Comparison of ENCODE assay signal across 7 cellular contexts in the genomic region with DNA sequence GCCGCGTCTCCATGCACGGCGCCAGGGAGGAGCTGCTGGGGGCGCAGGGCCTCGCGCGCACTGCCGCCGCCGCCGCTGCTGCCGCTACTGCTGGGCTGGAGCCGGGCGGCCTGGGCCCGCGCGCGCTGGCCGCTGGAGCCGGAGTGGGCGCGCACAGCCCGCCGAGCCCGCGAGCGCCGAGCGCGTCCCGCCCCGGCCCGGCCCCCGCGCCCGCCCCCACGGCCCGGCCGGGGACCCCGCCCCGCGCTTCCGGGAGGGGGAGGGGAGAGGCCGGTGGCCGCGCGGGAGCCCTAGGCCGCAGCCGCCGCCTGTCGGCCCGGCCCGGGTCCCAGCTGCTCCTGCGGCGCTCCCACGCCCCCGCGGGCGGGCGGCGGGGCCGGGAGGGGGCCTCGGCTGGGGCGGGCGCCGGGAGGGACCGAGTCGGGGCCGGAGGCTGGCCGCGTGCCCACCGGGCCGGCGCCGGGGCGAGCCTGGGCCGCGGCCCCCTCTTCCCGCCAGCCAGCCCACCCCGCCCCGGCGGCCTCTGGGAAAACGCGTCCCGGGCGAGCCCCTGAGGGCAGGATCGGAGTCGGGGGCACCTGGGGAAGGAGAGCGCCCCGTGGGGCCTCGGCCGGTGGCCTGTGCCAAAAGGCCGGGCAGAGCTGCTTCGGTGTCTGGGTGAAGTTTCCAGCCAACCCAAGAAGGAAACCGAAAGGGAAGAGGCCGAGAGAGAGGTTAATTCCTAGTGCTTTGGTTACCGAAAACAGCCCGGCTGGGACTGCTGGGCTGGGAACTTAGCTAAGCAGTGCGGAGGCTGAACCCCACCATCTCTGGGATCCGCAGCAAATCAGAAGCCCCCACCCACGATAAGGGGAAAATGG. TPM values are rescaled to one million over a fixed set of nuclear protein-coding genes. Genes with fewer than 3 reads are reported as not detected.
DNase-seq lines count a peak whose midpoint lies in the region; ATAC-seq and TF ChIP-seq lines count a peak whose summit lies in the region.

A gene (minus strand): TSS at position 145 of the 860 bp plus-strand sequence. CDS start 321 bp downstream, outside the sequence.

- 0 to 1% methylated on average over 102 of the region's 102 CpGs for WGBS in sigmoid colon, 2 donors

- peak within 1 kb of the TSS; percentile 97 for H3K27ac Mint-ChIP-seq in GM23338

- ATAC-seq in GM23338: peak; percentile 39

- no peak for TF ChIP-seq CTCF in GM12864 (IDR thresholded peaks at IDR 0.05; ENCODE audit: low read depth, low read length, missing control alignments)
- TF ChIP-seq CTCF in GM23338 (conservative IDR thresholded peaks at IDR 0.05; ENCODE audit: low read depth in 2 of 2): 0 out of 4 replicates have a peak, but pooled peaks of 1 of the 2 experiments have one; percentile 1
- no peak for TF ChIP-seq CTCF in brain microvascular endothelial cell (IDR thresholded peaks at IDR 0.05; ENCODE audit: low read depth, low read length, missing control alignments)
- no peak for TF ChIP-seq CTCF in sigmoid colon (IDR thresholded peaks at IDR 0.05)

- no peaks in the 10 kb centered on the region for H3K9me2 ChIP-seq in GM23338 (ENCODE audit: insufficient read depth)

- H3K27me3 Mint-ChIP-seq in GM23338 (ENCODE audit: insufficient read depth, low read depth, poor library complexity): peaks cover 6% of the 10 kb centered on the region

- no peak for DNase-seq in GM12864 (ENCODE audit: low read depth)
- DNase-seq in GM23338 (ENCODE audit: low spot score): peak; percentile 79
- peak; percentile 79 for DNase-seq in LoVo (ENCODE audit: low spot score)
- DNase-seq in T-helper 9 cell: peak; percentile 52
- peak; percentile 57 for DNase-seq in brain microvascular endothelial cell
- DNase-seq in sigmoid colon: peak; percentile 86

- no peaks in the 10 kb centered on the region for H3K9me3 Mint-ChIP-seq in GM23338

- H3K36me3 ChIP-seq in GM23338 (ENCODE audit: insufficient read depth): no peaks in the 10 kb centered on the region
- H3K36me3 ChIP-seq in brain microvascular endothelial cell (replicated peaks): no peaks in the 10 kb centered on the region
- H3K36me3 ChIP-seq in sigmoid colon: no peaks in the 10 kb centered on the region

- 0 out of 2 replicates have a peak, but pooled peaks cover 9% of the 10 kb centered on the region for H3F3A ChIP-seq in GM23338 (replicated peaks; ENCODE audit: low read depth)

- H4K20me1 ChIP-seq in GM23338 (replicated peaks; ENCODE audit: insufficient read depth): peaks cover 36% of the 10 kb centered on the region

- no peak for TF ChIP-seq EP300 in sigmoid colon (IDR thresholded peaks at IDR 0.05)

- intact Hi-C loops in sigmoid colon (cut with DNase I): loop anchor here (1.0 to 5.0 kb wide), 6 partner anchors 75 to 625 kb away; a partner anchor contains a TSS

- H3K9me3 ChIP-seq in sigmoid colon: no peaks in the 10 kb centered on the region

- H3K27me3 ChIP-seq in GM23338 (ENCODE audit: insufficient read depth): no peaks in the 10 kb centered on the region
- no peaks in the 10 kb centered on the region for H3K27me3 ChIP-seq in brain microvascular endothelial cell (replicated peaks)
- no peaks in the 10 kb centered on the region for H3K27me3 ChIP-seq in sigmoid colon

- peak within 1 kb of the TSS; percentile 86 for H2AFZ ChIP-seq in GM23338

- peaks cover 3% of the 10 kb centered on the region; the same call in 1 of the 3 replicates for H3K36me3 Mint-ChIP-seq in GM23338 (ENCODE audit: low read depth)

- peak within 1 kb of the TSS; percentile 96 for H3K27ac ChIP-seq in GM23338 (ENCODE audit: low read depth)
- H3K27ac ChIP-seq in brain microvascular endothelial cell: peak within 1 kb of the TSS; percentile 95
- H3K27ac ChIP-seq in sigmoid colon: peak within 1 kb of the TSS; percentile 98 to 100 (median 99)

- H3K79me2 ChIP-seq in GM23338 (replicated peaks; ENCODE audit: insufficient read depth): peaks cover 43% of the 10 kb centered on the region

- H3K4me3 ChIP-seq in GM12864 (ENCODE audit: low read depth, low read length) (peak within 1 kb of the TSS; percentile 78), GM23338 (peak within 1 kb of the TSS; percentile 76), brain microvascular endothelial cell (ENCODE audit: low read depth, low read length) (peak within 1 kb of the TSS; percentile 83), iPS-11a (ENCODE audit: low read depth, low read length) (peak within 1 kb of the TSS; percentile 68), sigmoid colon (peak within 1 kb of the TSS; percentile 88 to 99 (median 92))

- no peak for TF ChIP-seq POLR2A in sigmoid colon (IDR thresholded peaks at IDR 0.05)

- H3K4me1 ChIP-seq in GM23338 (ENCODE audit: insufficient read depth) (peaks cover 46% of the 10 kb centered on the region), sigmoid colon (peaks cover 0 to 50% (median 46%) of the 10 kb centered on the region in 4 donors)

- peak within 1 kb of the TSS; percentile 94 for H3K4me3 Mint-ChIP-seq in GM23338

- in situ Hi-C loops in brain microvascular endothelial cell (cut with HindIII; ENCODE audit: low pct_ligation_motif_present, low sequenced_read_pairs): no loop called here

- peaks cover 48% of the 10 kb centered on the region for H3K4me1 Mint-ChIP-seq in GM23338

- peak within 1 kb of the TSS; percentile 94 for H3K4me2 ChIP-seq in GM23338

TF ChIP-seq in GM23338, 12 proteins besides CTCF, POLR2A, EP300 and RAD21:
- TF ChIP-seq, protein P1, sequence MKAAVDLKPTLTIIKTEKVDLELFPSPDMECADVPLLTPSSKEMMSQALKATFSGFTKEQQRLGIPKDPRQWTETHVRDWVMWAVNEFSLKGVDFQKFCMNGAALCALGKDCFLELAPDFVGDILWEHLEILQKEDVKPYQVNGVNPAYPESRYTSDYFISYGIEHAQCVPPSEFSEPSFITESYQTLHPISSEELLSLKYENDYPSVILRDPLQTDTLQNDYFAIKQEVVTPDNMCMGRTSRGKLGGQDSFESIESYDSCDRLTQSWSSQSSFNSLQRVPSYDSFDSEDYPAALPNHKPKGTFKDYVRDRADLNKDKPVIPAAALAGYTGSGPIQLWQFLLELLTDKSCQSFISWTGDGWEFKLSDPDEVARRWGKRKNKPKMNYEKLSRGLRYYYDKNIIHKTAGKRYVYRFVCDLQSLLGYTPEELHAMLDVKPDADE (IDR thresholded peaks at IDR 0.05): no peak

RNA-seq across cellular contexts. Expression of the gene that starts here (rescaled TPM):
- 144 and 157 TPM in 2 replicates for total RNA-seq in GM23338 (2014; rRNA removed; shearing (Covaris generic))
- polyA plus RNA-seq in GM23338 (2016; fragmentation: Nextera tagmentation; extraction: Ambion mirVana) (56.5 and 60.3 TPM in 2 replicates), sigmoid colon (100 to 1,000 TPM; 104 to 200 (median 118) TPM)
- total RNA-seq in sigmoid colon: 10 to 100 TPM; 59.7 to 78.9 (median 64.4) TPM
